Comparison of ENCODE assay signal across 9 cellular contexts in genomic region chr2:10790228-10790973, GRCh38. TPM values are rescaled to one million over a fixed set of nuclear protein-coding genes. Genes with fewer than 3 reads are reported as not detected.
DNase-seq lines count a peak whose midpoint lies in the region; ATAC-seq and TF ChIP-seq lines count a peak whose summit lies in the region.
"Had no signal": no experiment of that assay in that cellular context is flagged by ENCODE, and none has a peak within 500 bp of the region (broad histone marks: within the 10 kb centered on the region; RNA-seq: fewer than 3 reads in every experiment).

No MANE protein-coding gene starts in this region.

- intact Hi-C loops in OCI-LY7 (cut with micrococcal nuclease; ENCODE audit: unreplicated experiment): no loop called here

- peak overlapping the region; percentile 13 for H3K4me3 Mint-ChIP-seq in activated naive CD4-positive, alpha-beta T cell treated with anti-CD3 and anti-CD28 coated beads, Interleukin-2, amount 50 U/mL, for 24 hours

- H3K4me3 ChIP-seq in BLaER1: no peak overlapping the region
- H3K4me3 ChIP-seq in OCI-LY7 (ENCODE audit: low read depth, low read length, poor library complexity, severe bottlenecking): no peak overlapping the region

- no peak overlapping the region for H3K27ac ChIP-seq in BLaER1
- H3K27ac ChIP-seq in OCI-LY7 (ENCODE audit: low read depth, low read length, poor library complexity, severe bottlenecking): no peak overlapping the region

- no peaks in the 10 kb centered on the region for H3K79me2 ChIP-seq in OCI-LY7 (ENCODE audit: insufficient read depth, low read depth, low read length)

- peak; percentile 80 for ATAC-seq in HG03045 (IDR thresholded peaks at IDR 0.05; ENCODE audit: unreplicated experiment)

- peaks cover 100% of the 10 kb centered on the region for H3K36me3 ChIP-seq in BLaER1
- peaks cover 96% of the 10 kb centered on the region for H3K36me3 ChIP-seq in OCI-LY7 (ENCODE audit: insufficient read depth, low read length)

- no TSS peak for BruUV-seq in OCI-LY7 (replicated peaks; lab: Mats Ljungman, UMichigan)

- peaks cover 100% of the 10 kb centered on the region for H4K20me1 ChIP-seq in BLaER1
- H4K20me1 ChIP-seq in OCI-LY7 (ENCODE audit: insufficient read depth, low read length): no peaks in the 10 kb centered on the region

- no peaks in the 10 kb centered on the region for H3K9me3 ChIP-seq in BLaER1
- H3K9me3 ChIP-seq in OCI-LY7 (ENCODE audit: low read length): no peaks in the 10 kb centered on the region

- DNase-seq in GM19238 (ENCODE audit: insufficient read length, low spot score) (peak; percentile 66), OCI-LY7 (ENCODE audit: low spot score) (no peak), HCEC 1CT (no peak), KG1 (lab: John Stamatoyannopoulos, UW) (no peak), occipital lobe (lab: John Stamatoyannopoulos, UW) (no peak)

- CTCF ChIA-PET in OCI-LY7 (lab: Charles Lee; ENCODE audit: unreplicated experiment): no interaction called here

- no peaks in the 10 kb centered on the region for H3K27me3 ChIP-seq in BLaER1

- H3K36me3 Mint-ChIP-seq in activated naive CD4-positive, alpha-beta T cell treated with anti-CD3 and anti-CD28 coated beads, Interleukin-2, amount 50 U/mL, for 24 hours: peaks cover 14% of the 10 kb centered on the region

- H3K27me3 Mint-ChIP-seq in activated naive CD4-positive, alpha-beta T cell treated with anti-CD3 and anti-CD28 coated beads, Interleukin-2, amount 50 U/mL, for 24 hours: no peaks in the 10 kb centered on the region

- no peaks in the 10 kb centered on the region for H3K9me3 Mint-ChIP-seq in activated naive CD4-positive, alpha-beta T cell treated with anti-CD3 and anti-CD28 coated beads, Interleukin-2, amount 50 U/mL, for 24 hours
- H3K9me3 Mint-ChIP-seq: activated T-helper 2 cell treated with anti-CD3 and anti-CD28 coated beads, Interferon-gamma antibody, Interleukin-2, Interleukin-4, amounts not matched to agents 10 μg/mL and 5 μg/mL and 100 μg/mL, durations not matched to agents 14 hours and 24 hours and 36 hours had no signal

- H2AFZ ChIP-seq in OCI-LY7 (ENCODE audit: low read length): no peak overlapping the region

- no peaks in the 10 kb centered on the region for H3K9me2 ChIP-seq in OCI-LY7 (ENCODE audit: insufficient read depth, low read length)

- H3K4me2 ChIP-seq in BLaER1: peak overlapping the region; percentile 27; the same call in 1 of the 2 replicates
- H3K4me2 ChIP-seq in OCI-LY7 (ENCODE audit: low read length): no peak overlapping the region

- peaks cover 13% of the 10 kb centered on the region for H3K4me1 Mint-ChIP-seq in activated naive CD4-positive, alpha-beta T cell treated with anti-CD3 and anti-CD28 coated beads, Interleukin-2, amount 50 U/mL, for 24 hours

- H3K4me1 ChIP-seq in BLaER1 (peaks cover 26% of the 10 kb centered on the region), OCI-LY7 (ENCODE audit: insufficient read depth, low read length, poor library complexity, severe bottlenecking) (no peaks in the 10 kb centered on the region)

- H3K27ac Mint-ChIP-seq in activated naive CD4-positive, alpha-beta T cell treated with anti-CD3 and anti-CD28 coated beads, Interleukin-2, amount 50 U/mL, for 24 hours: peak overlapping the region; percentile 27
- H3K27ac Mint-ChIP-seq: activated T-helper 2 cell treated with anti-CD3 and anti-CD28 coated beads, Interferon-gamma antibody, Interleukin-2, Interleukin-4, amounts not matched to agents 10 μg/mL and 5 μg/mL and 100 μg/mL, durations not matched to agents 14 hours and 24 hours and 36 hours had no signal

- TF ChIP-seq CTCF in OCI-LY7 (conservative IDR thresholded peaks at IDR 0.05; ENCODE audit: low read length): no peak

- 0 out of 2 replicates have a peak overlapping the region, but pooled peaks have one; percentile 6 for H3K9ac ChIP-seq in BLaER1

- POLR2A ChIA-PET in OCI-LY7 (lab: Charles Lee): interaction anchor here (1.5 kb wide), 2 partner anchors 8 to 9 kb away, joined by 4 to 6 read pairs; no protein-coding TSS in a partner anchor

RNA-seq across cellular contexts. Expression of gene PDIA6, which starts 22.2 kb away (rescaled TPM):
- 171 and 192 TPM in 2 replicates for total RNA-seq in OCI-LY7 (2014; rRNA removed; shearing (Covaris generic))
- total RNA-seq in OCI-LY7 (2022) (132 and 150 TPM in 2 replicates), occipital lobe (102 TPM)
